20 cellular contexts compared by ENCODE assay signal in the genomic region with DNA sequence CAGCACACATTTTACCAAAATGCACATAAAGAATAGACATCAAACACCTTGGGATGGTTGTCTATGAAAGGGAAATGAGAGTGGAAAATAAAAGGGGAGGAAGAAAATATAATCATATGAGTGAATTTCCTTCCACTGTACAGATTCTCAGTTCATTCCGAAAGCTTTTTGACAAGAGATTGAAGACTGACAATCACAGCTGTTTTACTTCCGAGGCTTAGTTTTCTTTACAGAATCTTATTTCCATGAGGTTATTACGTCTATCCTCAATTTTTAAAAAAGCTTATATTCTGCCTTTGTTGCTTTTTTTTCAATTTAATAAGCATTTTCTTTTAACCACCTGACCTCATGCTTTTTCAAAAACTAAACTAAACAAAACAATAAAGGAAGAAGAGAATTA. TPM values are rescaled to one million over a fixed set of nuclear protein-coding genes. Genes with fewer than 3 reads are reported as not detected.
DNase-seq lines count a peak whose midpoint lies in the region; ATAC-seq, FAIRE-seq and TF ChIP-seq lines count a peak whose summit lies in the region.
"Had no signal": no experiment of that assay in that cellular context is flagged by ENCODE, and none has a peak within 500 bp of the region (broad histone marks: within the 10 kb centered on the region; RNA-seq: fewer than 3 reads in every experiment).

No MANE protein-coding gene starts in this region.

- no peak for TF ChIP-seq RAD21 in A549 (conservative IDR thresholded peaks at IDR 0.05 in 1 of 2, IDR thresholded peaks at IDR 0.05 in 1 of 2)

- H3K4me2 ChIP-seq in A549 (no peak overlapping the region; the same call in 2 of the 3 replicates), endothelial cell of umbilical vein (ENCODE audit: insufficient read depth, low read length) (no peak overlapping the region), skeletal muscle satellite cell (ENCODE audit: low read length) (no peak overlapping the region)

- no peaks in the 10 kb centered on the region for H3K79me2 ChIP-seq in endothelial cell of umbilical vein (ENCODE audit: control insufficient read depth, insufficient read depth, low read length)

- H3K9me3 ChIP-seq in A549 (no peaks in the 10 kb centered on the region), RWPE2 (ENCODE audit: severe bottlenecking) (no peaks in the 10 kb centered on the region), endothelial cell of umbilical vein (replicated peaks; ENCODE audit: control insufficient read depth, insufficient read depth, low read length) (no peaks in the 10 kb centered on the region), skeletal muscle satellite cell (replicated peaks; ENCODE audit: low read length) (no peaks in the 10 kb centered on the region), mucosa of descending colon (no peaks in the 10 kb centered on the region)
- H3K9me3 ChIP-seq: HAP-1 had no signal

- no peak overlapping the region for H3K9ac ChIP-seq in endothelial cell of umbilical vein (replicated peaks; ENCODE audit: extremely low read depth, insufficient read depth, low read length)
- H3K9ac ChIP-seq in skeletal muscle satellite cell (ENCODE audit: low read depth, low read length) = peak overlapping the region; percentile 51

- dilution Hi-C loops in endothelial cell of umbilical vein (cut with MboI; ENCODE audit: extremely low pct_ligation_motif_present, low sequenced_read_pairs) = no loop called here

- no peak overlapping the region for H3K4me3 Mint-ChIP-seq in activated T-cell treated with anti-CD3 and anti-CD28 coated beads, Interleukin-2, amount 50 U/mL, for 24 hours
- H3K4me3 Mint-ChIP-seq: CD4-positive, alpha-beta memory T cell; HFFc6 had no signal

- no peak for TF ChIP-seq CTCF in A549 (IDR thresholded peaks at IDR 0.05)
- TF ChIP-seq CTCF in RWPE2 (IDR thresholded peaks at IDR 0.05; ENCODE audit: poor library complexity, severe bottlenecking) = no peak
- no peak for TF ChIP-seq CTCF in endothelial cell of umbilical vein (IDR thresholded peaks at IDR 0.05; ENCODE audit: extremely low read depth in 1 of 2, insufficient read depth in 1 of 2, low read depth in 1 of 2, low read length in 2 of 2)
- TF ChIP-seq CTCF in mucosa of descending colon (IDR thresholded peaks at IDR 0.05) = no peak

- H3K36me3 Mint-ChIP-seq in activated T-cell treated with anti-CD3 and anti-CD28 coated beads, Interleukin-2, amount 50 U/mL, for 24 hours (ENCODE audit: low read depth) = no peaks in the 10 kb centered on the region
- H3K36me3 Mint-ChIP-seq: CD4-positive, alpha-beta memory T cell had no signal

- CTCF ChIA-PET in A549 (lab: Yijun Ruan, JAX) (interaction anchor here (1.3 kb wide), 1 partner anchor 57 kb away, joined by 3 read pairs; no protein-coding TSS in a partner anchor), endothelial cell of umbilical vein (lab: Charles Lee) (interaction anchor here (1.2 kb wide), 1 partner anchor 61 kb away, joined by 3 read pairs; no protein-coding TSS in a partner anchor)

- H3K36me3 ChIP-seq in RWPE2 (ENCODE audit: low read depth) (no peaks in the 10 kb centered on the region), endothelial cell of umbilical vein (ENCODE audit: control insufficient read depth in 2 of 2, extremely low read depth in 1 of 2, insufficient read depth in 2 of 2, low read length in 2 of 2) (no peaks in the 10 kb centered on the region), skeletal muscle satellite cell (ENCODE audit: insufficient read depth, low read length) (no peaks in the 10 kb centered on the region), mucosa of descending colon (ENCODE audit: low read depth) (no peaks in the 10 kb centered on the region)
- H3K36me3 ChIP-seq: HAP-1 had no signal

- no peak for ATAC-seq in A549
- ATAC-seq in RWPE2 (ENCODE audit: low read depth) = no peak
- ATAC-seq in GM18873 (IDR thresholded peaks at IDR 0.05; ENCODE audit: low FRiP score, unreplicated experiment) = no peak
- ATAC-seq in stimulated activated naive CD8-positive, alpha-beta T cell treated with anti-CD3 and anti-CD28 coated beads, Interleukin-15, Interleukin-2, amounts not matched to agents 100 U/mL and 50 U/mL, for 24 hours = no peak
- no peak for ATAC-seq in mucosa of descending colon

- H3K27me3 ChIP-seq in RWPE2 (ENCODE audit: insufficient read depth, poor library complexity, severe bottlenecking) (no peaks in the 10 kb centered on the region), endothelial cell of umbilical vein (ENCODE audit: control insufficient read depth in 2 of 2, insufficient read depth in 2 of 2, low read length in 2 of 2) (no peaks in the 10 kb centered on the region), skeletal muscle satellite cell (ENCODE audit: control insufficient read depth, insufficient read depth, low read length) (no peaks in the 10 kb centered on the region)

- no peak for FAIRE-seq in A549 (lab: Jason Lieb, UNC)
- FAIRE-seq in endothelial cell of umbilical vein (lab: Jason Lieb, UNC) = peak; percentile 35
- FAIRE-seq: GM12891, GM18507, H54 had no signal

- no peaks in the 10 kb centered on the region for H4K20me1 ChIP-seq in endothelial cell of umbilical vein (replicated peaks; ENCODE audit: control insufficient read depth, extremely low read depth, insufficient read depth, low read length)

- no peak overlapping the region for H3K4me3 ChIP-seq in A549
- no peak overlapping the region for H3K4me3 ChIP-seq in RWPE2 (ENCODE audit: severe bottlenecking)
- H3K4me3 ChIP-seq in endothelial cell of umbilical vein (replicated peaks in 1 of 3; ENCODE audit: insufficient read depth in 1 of 3, low read depth in 1 of 3, low read length in 3 of 3) = no peak overlapping the region
- H3K4me3 ChIP-seq in skeletal muscle satellite cell (ENCODE audit: low read length) = no peak overlapping the region
- H3K4me3 ChIP-seq in mucosa of descending colon = no peak overlapping the region
- H3K4me3 ChIP-seq: HAP-1 had no signal

- WGBS in A549 (ENCODE audit: missing lambda C conversion rate) = 84% methylated on average over 3 of the region's 3 CpGs

- H3K9me3 Mint-ChIP-seq in activated T-cell treated with anti-CD3 and anti-CD28 coated beads, Interleukin-2, amount 50 U/mL, for 24 hours = no peaks in the 10 kb centered on the region
- H3K9me3 Mint-ChIP-seq: HFFc6 had no signal

- H3K4me1 Mint-ChIP-seq in activated T-cell treated with anti-CD3 and anti-CD28 coated beads, Interleukin-2, amount 50 U/mL, for 24 hours (ENCODE audit: low read depth) = no peaks in the 10 kb centered on the region
- H3K4me1 Mint-ChIP-seq: CD4-positive, alpha-beta memory T cell had no signal

- intact Hi-C loops in endothelial cell of umbilical vein (cut with micrococcal nuclease) (loop anchor here (5.0 to 10.0 kb wide), 3 partner anchors 281 to 1221 kb away; a partner anchor contains a TSS), mucosa of descending colon (cut with DNase I, micrococcal nuclease) (no loop called here)

- POLR2A ChIA-PET in A549 (lab: Yijun Ruan, JAX) (no interaction called here), endothelial cell of umbilical vein (lab: Charles Lee) (no interaction called here)

- no peak for TF ChIP-seq POLR2A in A549 (IDR thresholded peaks at IDR 0.05; ENCODE audit: low read length)
- no peak for TF ChIP-seq POLR2A in endothelial cell of umbilical vein (IDR thresholded peaks at IDR 0.05; ENCODE audit: low read depth, low read length)

- peaks cover 68% of the 10 kb centered on the region for H3K4me1 ChIP-seq in A549
- peaks cover 39% of the 10 kb centered on the region for H3K4me1 ChIP-seq in RWPE2 (ENCODE audit: insufficient read depth, poor library complexity, severe bottlenecking)
- H3K4me1 ChIP-seq in endothelial cell of umbilical vein (ENCODE audit: control insufficient read depth, extremely low read depth, insufficient read depth, low read length) = peaks cover 35% of the 10 kb centered on the region
- peaks cover 54% of the 10 kb centered on the region for H3K4me1 ChIP-seq in skeletal muscle satellite cell (ENCODE audit: control insufficient read depth, insufficient read depth, low read length)
- H3K4me1 ChIP-seq in mucosa of descending colon (ENCODE audit: low read depth) = no peaks in the 10 kb centered on the region
- H3K4me1 ChIP-seq: HAP-1 had no signal

- no peak overlapping the region for H2AFZ ChIP-seq in endothelial cell of umbilical vein (ENCODE audit: low read depth, low read length)

- no peaks in the 10 kb centered on the region for H3K9me1 ChIP-seq in endothelial cell of umbilical vein (replicated peaks; ENCODE audit: control insufficient read depth, extremely low read depth, insufficient read depth, low read length)

- H3K27ac ChIP-seq in A549 (peak overlapping the region; percentile 97 to 100), RWPE2 (ENCODE audit: poor library complexity, severe bottlenecking) (peak overlapping the region; percentile 77), endothelial cell of umbilical vein (ENCODE audit: insufficient read depth, low read depth, low read length) (no peak overlapping the region)

- no peak for TF ChIP-seq EP300 in A549 (IDR thresholded peaks at IDR 0.05)

- DNase-seq in A549 (ENCODE audit: low read depth in 1 of 2, low spot score in 1 of 2) = no peak
- DNase-seq in RWPE2 (ENCODE audit: low spot score) = no peak
- no peak for DNase-seq in endothelial cell of umbilical vein (ENCODE audit: low read depth, low spot score)
- no peak for DNase-seq in activated T-cell treated with anti-CD3 and anti-CD28 coated beads, Interleukin-2, amount 50 U/mL, for 24 hours
- DNase-seq in stimulated activated naive CD8-positive, alpha-beta T cell treated with anti-CD3 and anti-CD28 coated beads, Interleukin-15, Interleukin-2, amounts not matched to agents 100 U/mL and 50 U/mL, for 24 hours = no peak
- DNase-seq in mucosa of descending colon = no peak
- DNase-seq: 8988T; C1 segment of cervical spinal cord; Calu3; CD4-positive, alpha-beta memory T cell; GF-D8; GOT3; HFFc6 had no signal

- BruUV-seq in endothelial cell of umbilical vein (replicated peaks; lab: Mats Ljungman, UMichigan) = no TSS peak

- H3K27me3 Mint-ChIP-seq in activated T-cell treated with anti-CD3 and anti-CD28 coated beads, Interleukin-2, amount 50 U/mL, for 24 hours = peaks cover 15% of the 10 kb centered on the region

- H3K27ac Mint-ChIP-seq in activated T-cell treated with anti-CD3 and anti-CD28 coated beads, Interleukin-2, amount 50 U/mL, for 24 hours = no peak overlapping the region
- H3K27ac Mint-ChIP-seq: CD4-positive, alpha-beta memory T cell; HFFc6 had no signal

RNA-seq across cellular contexts. Expression of a gene that starts 12.8 kb away (rescaled TPM):
- polyA plus RNA-seq in A549 (2011; rRNA removed) (285 and 296 TPM in 2 replicates), A549 (2017; fragmentation: RNase III; extraction: RNeasy Plus Mini Kit Qiagen cat#74134 plus additional on column Dnase treatment) (295 to 421 TPM (median 390 TPM) in 3 replicates), endothelial cell of umbilical vein (454 and 506 TPM in 2 replicates)
- 196 and 199 TPM in 2 replicates for polyA plus RNA-seq in A549 (2012; cell fraction: cytosol; rRNA removed)
- 179 and 198 TPM in 2 replicates for polyA plus RNA-seq in A549 (2012; cell fraction: nucleus; rRNA removed)
- 123 and 152 TPM in 2 replicates for polyA minus RNA-seq in A549 (2011; rRNA and poly(A)+ RNA removed)
- total RNA-seq in endothelial cell of umbilical vein (300 and 330 TPM in 2 replicates), mucosa of descending colon (100 to 1,000 TPM in 1 of 3 donors, 10 to 100 TPM in 2; 13.1 to 112 (median 65.9) TPM)
- polyA plus RNA-seq in endothelial cell of umbilical vein (2011; cell fraction: cytosol; rRNA removed) = 458 and 555 TPM in 2 replicates
- polyA plus RNA-seq in endothelial cell of umbilical vein (2011; cell fraction: nucleus; rRNA removed) = 274 and 371 TPM in 2 replicates
- 482 and 590 TPM in 2 replicates for polyA plus RNA-seq in endothelial cell of umbilical vein (2012)
- 169 and 179 TPM in 2 replicates for polyA minus RNA-seq in endothelial cell of umbilical vein
- polyA minus RNA-seq in endothelial cell of umbilical vein (2011; cell fraction: cytosol; rRNA and poly(A)+ RNA removed) = 120 TPM
- 292 and 324 TPM in 2 replicates for polyA minus RNA-seq in endothelial cell of umbilical vein (2011; cell fraction: nucleus; rRNA and poly(A)+ RNA removed)
- 250 and 318 TPM in 2 replicates for total RNA-seq in skeletal muscle satellite cell (2012; rRNA removed)
- total RNA-seq: CD4-positive, alpha-beta memory T cell; G401 had no signal
- polyA plus RNA-seq: CD4-positive, alpha-beta memory T cell had no signal
